ENCODE assay signal across 1 cellular context in genomic region chr3:60841355-60841754, GRCh38.
TF ChIP-seq lines count a peak whose summit lies in the region.

No MANE protein-coding gene starts in this region.

TF ChIP-seq in HepG2, 621 proteins besides CTCF, POLR2A, EP300 and RAD21 (continued from another document):
- TF ChIP-seq ZNF615 (CRISPR knock-in tag; IDR thresholded peaks at IDR 0.05; ENCODE audit: borderline replicate concordance) (no peak), ZNF234 (CRISPR knock-in tag; conservative IDR thresholded peaks at IDR 0.05) (no peak), ZBTB20 (CRISPR knock-in tag; IDR thresholded peaks at IDR 0.05; ENCODE audit: borderline replicate concordance, low read depth) (no peak), NCOR1 (IDR thresholded peaks at IDR 0.05; ENCODE audit: borderline replicate concordance, low read length) (peak; percentile 58; the same call in 1 of the 2 replicates), SOX13 (IDR thresholded peaks at IDR 0.05) (0 out of 2 replicates have a peak, but pooled peaks have one; percentile 13), SOX13 (CRISPR knock-in tag; conservative IDR thresholded peaks at IDR 0.05 in 1 of 2, IDR thresholded peaks at IDR 0.05 in 1 of 2) (peak in 1 of 2 experiments; percentile 74; a peak in 2 of 4 replicates), NFAT5 (CRISPR knock-in tag; IDR thresholded peaks at IDR 0.05) (no peak), ZSCAN21 (CRISPR knock-in tag; IDR thresholded peaks at IDR 0.05; ENCODE audit: borderline replicate concordance) (no peak), SAFB2 (CRISPR knock-in tag; IDR thresholded peaks at IDR 0.05; ENCODE audit: borderline replicate concordance, low read depth) (no peak)
